1 cellular context compared by ENCODE assay signal in genomic region chr16:89304181-89304851, GRCh38.
TF ChIP-seq lines count a peak whose summit lies in the region.

No MANE protein-coding gene starts in this region.

TF ChIP-seq in GM23338, 12 proteins besides CTCF, POLR2A, EP300 and RAD21 (continued from another document):
- TF ChIP-seq JUNB (IDR thresholded peaks at IDR 0.05; ENCODE audit: unreplicated experiment) (no peak), ZNF114 (CRISPR knock-in tag; IDR thresholded peaks at IDR 0.05) (no peak), POLR2AphosphoS5 (IDR thresholded peaks at IDR 0.05; ENCODE audit: low read depth) (no peak), STAT1 (IDR thresholded peaks at IDR 0.05; ENCODE audit: unreplicated experiment) (no peak), REST (IDR thresholded peaks at IDR 0.05; ENCODE audit: unreplicated experiment) (no peak), ZNF462 (CRISPR knock-in tag; IDR thresholded peaks at IDR 0.05) (no peak)
